Comparison of ENCODE assay signal across 12 cellular contexts in the genomic region with DNA sequence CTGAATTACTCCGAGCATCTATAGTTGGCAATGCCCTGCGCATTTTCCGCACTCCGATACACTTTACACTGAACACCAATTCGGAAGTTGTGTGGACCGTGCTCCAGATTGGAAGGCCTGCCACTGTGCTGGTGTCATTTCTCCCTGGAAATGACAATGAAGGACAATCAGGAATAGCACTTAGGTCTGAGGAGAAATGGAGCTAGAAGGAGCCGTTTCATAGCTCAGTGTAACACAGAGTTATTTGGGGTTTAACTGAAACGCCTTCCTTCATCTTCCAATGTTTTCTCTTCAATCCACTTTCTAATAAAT. TPM values are rescaled to one million over a fixed set of nuclear protein-coding genes. Genes with fewer than 3 reads are reported as not detected.
A peak's percentile ranks its signal among the peaks of the same experiment; 100 is the strongest.
DNase-seq lines count a peak whose midpoint lies in the region; ATAC-seq and TF ChIP-seq lines count a peak whose summit lies in the region.
"Had no signal": no experiment of that assay in that cellular context is flagged by ENCODE, and none has a peak within 500 bp of the region (broad histone marks: within the 10 kb centered on the region; RNA-seq: fewer than 3 reads in every experiment).

No MANE protein-coding gene starts in this region.

- no peaks in the 10 kb centered on the region for H3F3A ChIP-seq in PC-3 (ENCODE audit: low read length, unreplicated experiment)

- peaks cover 19% of the 10 kb centered on the region for H3K4me1 Mint-ChIP-seq in endothelial cell (ENCODE audit: unreplicated experiment)

- H3K27me3 ChIP-seq in PC-3 (ENCODE audit: low read length) (no peaks in the 10 kb centered on the region), mucosa of rectum (ENCODE audit: control insufficient read depth in 2 of 2, insufficient read depth in 2 of 2, low read length in 2 of 2) (peaks cover 7 to 8% of the 10 kb centered on the region in 2 donors), thymus (ENCODE audit: control insufficient read depth, insufficient read depth) (peaks cover 27% of the 10 kb centered on the region)

- no TSS peak for BruUV-seq in PC-3 (replicated peaks; lab: Mats Ljungman, UMichigan)

- CTCF ChIA-PET in PC-3 (lab: Charles Lee), result no interaction called here
- CTCF ChIA-PET in HEK293T (lab: Yijun Ruan, JAX), result interaction anchor here (1.0 kb wide), 2 partner anchors 14 to 23 kb away, joined by 3 read pairs; no protein-coding TSS in a partner anchor

- H3K27ac Mint-ChIP-seq in endothelial cell (ENCODE audit: unreplicated experiment), result no peak overlapping the region

- H3K4me1 ChIP-seq in PC-3 (ENCODE audit: insufficient read depth, low read length) (peaks cover 40% of the 10 kb centered on the region), mucosa of rectum (ENCODE audit: control insufficient read depth in 2 of 2, insufficient read depth in 2 of 2, low read length in 2 of 2) (peaks cover 6 to 8% of the 10 kb centered on the region in 2 donors), thymus (ENCODE audit: control insufficient read depth, insufficient read depth, low read length) (no peaks in the 10 kb centered on the region), mucosa of descending colon (ENCODE audit: low read depth) (peaks cover 9% of the 10 kb centered on the region)

- H4K20me1 ChIP-seq in PC-3 (ENCODE audit: low read length), result no peaks in the 10 kb centered on the region

- ATAC-seq in PC-3, result no peak; the same call in 1 of the 2 replicates
- ATAC-seq in GM21723 (IDR thresholded peaks at IDR 0.05; ENCODE audit: unreplicated experiment), result no peak
- ATAC-seq in HG03469 (IDR thresholded peaks at IDR 0.05; ENCODE audit: unreplicated experiment), result no peak
- ATAC-seq in mucosa of descending colon, result no peak

- H3K27me3 Mint-ChIP-seq in endothelial cell (ENCODE audit: unreplicated experiment), result peaks cover 7% of the 10 kb centered on the region

- no peaks in the 10 kb centered on the region for H3K79me2 ChIP-seq in PC-3 (ENCODE audit: low read length)

- WGBS in thymus, result 28% methylated on average over 8 of the region's 8 CpGs

- H3K9me3 ChIP-seq in PC-3 (ENCODE audit: low read length), result no peaks in the 10 kb centered on the region
- H3K9me3 ChIP-seq in mucosa of rectum (ENCODE audit: control insufficient read depth in 2 of 2, low read length in 2 of 2), result no peaks in the 10 kb centered on the region
- no peaks in the 10 kb centered on the region for H3K9me3 ChIP-seq in thymus (ENCODE audit: control insufficient read depth)
- H3K9me3 ChIP-seq in mucosa of descending colon, result no peaks in the 10 kb centered on the region

- H3K9ac ChIP-seq in PC-3 (ENCODE audit: low read length) (peak overlapping the region; percentile 72), mucosa of rectum (ENCODE audit: low read depth in 1 of 2, low read length in 2 of 2) (peak overlapping the region in 1 of 2 donors; percentile 2)

- no peaks in the 10 kb centered on the region for H3K36me3 ChIP-seq in PC-3 (ENCODE audit: low read depth, low read length)
- H3K36me3 ChIP-seq in mucosa of rectum (ENCODE audit: control insufficient read depth in 2 of 2, insufficient read depth in 2 of 2, low read length in 2 of 2), result no peaks in the 10 kb centered on the region
- H3K36me3 ChIP-seq in thymus (ENCODE audit: control insufficient read depth, insufficient read depth), result no peaks in the 10 kb centered on the region
- H3K36me3 ChIP-seq in mucosa of descending colon (ENCODE audit: low read depth), result no peaks in the 10 kb centered on the region

- POLR2A ChIA-PET in PC-3 (lab: Charles Lee; ENCODE audit: unreplicated experiment) (interaction anchor here (0.6 kb wide), 1 partner anchor 51 kb away, joined by 3 read pairs; no protein-coding TSS in a partner anchor), HEK293T (lab: Yijun Ruan, JAX) (interaction anchor here (0.9 kb wide), 1 partner anchor 11 kb away, joined by 3 read pairs; the partner anchor contains the start of gene ANKRD66)

- H3K4me2 ChIP-seq in PC-3 (ENCODE audit: low read length), result peak overlapping the region; percentile 99

- TF ChIP-seq CTCF in PC-3 (conservative IDR thresholded peaks at IDR 0.05; ENCODE audit: low read depth, low read length) (no peak), endothelial cell (IDR thresholded peaks at IDR 0.05; ENCODE audit: unreplicated experiment) (no peak), mucosa of descending colon (IDR thresholded peaks at IDR 0.05) (no peak)

- H2AFZ ChIP-seq in PC-3 (ENCODE audit: low read length), result peak overlapping the region; percentile 94

- intact Hi-C loops in PC-3 (cut with micrococcal nuclease) (loop anchor here (2.0 kb wide), 1 partner anchor 17 kb away; no protein-coding TSS in a partner anchor), mucosa of descending colon (cut with DNase I, micrococcal nuclease) (no loop called here)

- H3K9me3 Mint-ChIP-seq in endothelial cell (ENCODE audit: unreplicated experiment), result no peaks in the 10 kb centered on the region

- H3K4me3 ChIP-seq in PC-3 (ENCODE audit: low read length) (peak overlapping the region; percentile 87), mucosa of rectum (ENCODE audit: low read length in 2 of 2) (peak overlapping the region; percentile 59 to 75), thymus (ENCODE audit: low read length) (peak overlapping the region; percentile 27), mucosa of descending colon (no peak overlapping the region)

- H3K9me2 ChIP-seq in PC-3 (replicated peaks; ENCODE audit: low read length), result no peaks in the 10 kb centered on the region

- H3K27ac ChIP-seq in PC-3 (ENCODE audit: low read length), result no peak overlapping the region
- no peak overlapping the region for H3K27ac ChIP-seq in mucosa of rectum (ENCODE audit: low read depth in 2 of 2, low read length in 2 of 2)
- H3K27ac ChIP-seq in thymus (ENCODE audit: low read depth), result no peak overlapping the region

- DNase-seq in PC-3 (no peak), endothelial cell (ENCODE audit: low spot score) (no peak), mucosa of descending colon (no peak), HEK293T (ENCODE audit: extremely low spot score) (no peak)
- DNase-seq: DMS 273 treated with DMSO at 0.1 percent for 48 hours; HCEC 1CT; NCI-H2029 treated with DMSO at 0.1 percent for 48 hours; stimulated activated CD4-positive, alpha-beta T cell treated with anti-CD3 and anti-CD28 coated beads, Interleukin-1b, Interleukin-23, amount 100 ng/mL, for 48 hours had no signal

- H3K36me3 Mint-ChIP-seq in endothelial cell (ENCODE audit: low read depth, unreplicated experiment), result peaks cover 3% of the 10 kb centered on the region

- peak overlapping the region; percentile 89 for H3K4me3 Mint-ChIP-seq in endothelial cell (ENCODE audit: unreplicated experiment)

TF ChIP-seq in HEK293T, 16 proteins besides CTCF, POLR2A, EP300 and RAD21:
- TF ChIP-seq CTBP1 (IDR thresholded peaks at IDR 0.05; ENCODE audit: borderline replicate concordance) (no peak), FOXA1 (IDR thresholded peaks at IDR 0.05) (no peak), ZNF384 (IDR thresholded peaks at IDR 0.05) (no peak), TARDBP (IDR thresholded peaks at IDR 0.05) (no peak), FOXM1 (IDR thresholded peaks at IDR 0.05; ENCODE audit: borderline replicate concordance) (no peak), NFRKB (IDR thresholded peaks at IDR 0.05) (no peak)

RNA-seq across cellular contexts. Expression of gene PLA2G7, which starts 0.5 kb away (rescaled TPM):
- total RNA-seq in PC-3 (2014; rRNA removed) (1.8 and 2.9 TPM in 2 replicates), endothelial cell (ENCODE audit: unreplicated experiment) (0.21 TPM), mucosa of descending colon (1 to 10 TPM; 2.2 to 3.1 (median 3.0) TPM)
- 26.1 TPM for polyA plus RNA-seq in thymus

RNA-seq across cellular contexts. Expression of gene ANKRD66, which starts 11.1 kb away (rescaled TPM):
- total RNA-seq in PC-3 (2014; rRNA removed) (not detected in 2 replicates), endothelial cell (ENCODE audit: unreplicated experiment) (not detected), mucosa of descending colon (not detected)
- 0.09 TPM for polyA plus RNA-seq in thymus

RNA-seq across cellular contexts. Expression of gene TDRD6, which starts 48.0 kb away (rescaled TPM):
- 0.07 TPM in 1 of 2 replicates, not detected in the other for total RNA-seq in PC-3 (2014; rRNA removed)
- total RNA-seq in endothelial cell (ENCODE audit: unreplicated experiment), result 0.21 TPM
- 0.30 TPM for polyA plus RNA-seq in thymus
- total RNA-seq in mucosa of descending colon, result 1 to 10 TPM in 1 of 3 donors, under 1 TPM in 2; 0.39 to 1.9 (median 0.52) TPM

RNA-seq across cellular contexts. Expression of gene MEP1A, which starts 57.5 kb away (rescaled TPM):
- total RNA-seq in PC-3 (2014; rRNA removed), result not detected in 2 replicates
- total RNA-seq in endothelial cell (ENCODE audit: unreplicated experiment), result not detected
- polyA plus RNA-seq in thymus, result 0.71 TPM
- 100 to 1,000 TPM; 118 to 498 (median 183) TPM for total RNA-seq in mucosa of descending colon
